ENCODE assay signal across 22 cellular contexts in genomic region chr10:103427866-103428265, GRCh38. TPM values are rescaled to one million over a fixed set of nuclear protein-coding genes. Genes with fewer than 3 reads are reported as not detected.
DNase-seq lines count a peak whose midpoint lies in the region; ATAC-seq and TF ChIP-seq lines count a peak whose summit lies in the region.
"Had no signal": no experiment of that assay in that cellular context is flagged by ENCODE, and none has a peak within 500 bp of the region (broad histone marks: within the 10 kb centered on the region; RNA-seq: fewer than 3 reads in every experiment).

No MANE protein-coding gene starts in this region.

- CTCF ChIA-PET in activated CD4-positive, alpha-beta memory T cell treated with anti-CD3 and anti-CD28 coated beads, Interleukin-2, amount 10 ng/mL, durations not matched to agents 7 days and 5 days (lab: Charles Lee): interaction anchor here (0.8 to 1.8 kb wide), 3 partner anchors 11 to 58 kb away, joined by 3 to 6 read pairs (median 6); no protein-coding TSS in a partner anchor
- CTCF ChIA-PET in activated CD4-positive, alpha-beta memory T cell treated with anti-CD3 and anti-CD28 coated beads for 36 hours (lab: Charles Lee): interaction anchor here (1.1 to 1.5 kb wide), 2 partner anchors 12 to 58 kb away, joined by 5 read pairs; no protein-coding TSS in a partner anchor

- no peaks in the 10 kb centered on the region for H3K9me3 ChIP-seq in WERI-Rb-1 (ENCODE audit: severe bottlenecking)
- no peaks in the 10 kb centered on the region for H3K9me3 ChIP-seq in gastrocnemius medialis

- peaks cover 73% of the 10 kb centered on the region for H3K36me3 Mint-ChIP-seq in activated CD4-positive, alpha-beta memory T cell treated with anti-CD3 and anti-CD28 coated beads, Interleukin-2, amount 10 ng/mL, durations not matched to agents 7 days and 5 days (ENCODE audit: low read depth)
- peaks cover 64% of the 10 kb centered on the region for H3K36me3 Mint-ChIP-seq in activated CD4-positive, alpha-beta memory T cell treated with anti-CD3 and anti-CD28 coated beads for 36 hours

- intact Hi-C loops in activated CD4-positive, alpha-beta memory T cell treated with anti-CD3 and anti-CD28 coated beads for 36 hours (cut with micrococcal nuclease): no loop called here
- intact Hi-C loops in gastrocnemius medialis (cut with DNase I; ENCODE audit: low total_unique reads): no loop called here

- TF ChIP-seq CTCF in 22Rv1 (IDR thresholded peaks at IDR 0.05) (no peak), WERI-Rb-1 (IDR thresholded peaks at IDR 0.05; ENCODE audit: low read depth, low read length) (no peak), gastrocnemius medialis (IDR thresholded peaks at IDR 0.05 in 4 of 5, conservative IDR thresholded peaks at IDR 0.05 in 1 of 5) (no peak)

- in situ Hi-C loops in gastrocnemius medialis (cut with MboI; ENCODE audit: low sequenced_read_pairs in 4 of 4): loop anchor here in 1 of 4 donors (10.0 kb wide), 1 partner anchor 57 kb away; no protein-coding TSS in a partner anchor

- no peak for DNase-seq in activated CD4-positive, alpha-beta memory T cell treated with anti-CD3 and anti-CD28 coated beads, Interleukin-2, amount 10 ng/mL, durations not matched to agents 7 days and 5 days
- DNase-seq in activated CD4-positive, alpha-beta memory T cell treated with anti-CD3 and anti-CD28 coated beads for 36 hours: no peak
- DNase-seq in WERI-Rb-1 (peak; percentile 25), gastrocnemius medialis (peak in 1 of 2 donors; percentile 65)
- DNase-seq: AML-193, DMS53, GDM1, NCI-H1105, NCI-H146, NCI-H2029, NCI-H226, NCI-H510A treated with DMSO at 0.1 percent for 48 hours, OCI-M1, Right ventricle myocardium superior had no signal

- POLR2A ChIA-PET in activated CD4-positive, alpha-beta memory T cell treated with anti-CD3 and anti-CD28 coated beads, Interleukin-2, amount 10 ng/mL, durations not matched to agents 7 days and 5 days (lab: Charles Lee): interaction anchor here (1.1 to 1.2 kb wide), 2 partner anchors 23 kb away, joined by 3 read pairs; no protein-coding TSS in a partner anchor
- POLR2A ChIA-PET in activated CD4-positive, alpha-beta memory T cell treated with anti-CD3 and anti-CD28 coated beads for 36 hours (lab: Charles Lee): no interaction called here

- H3K27me3 Mint-ChIP-seq in activated CD4-positive, alpha-beta memory T cell treated with anti-CD3 and anti-CD28 coated beads, Interleukin-2, amount 10 ng/mL, durations not matched to agents 7 days and 5 days: no peaks in the 10 kb centered on the region
- H3K27me3 Mint-ChIP-seq in activated CD4-positive, alpha-beta memory T cell treated with anti-CD3 and anti-CD28 coated beads for 36 hours: no peaks in the 10 kb centered on the region

- no peaks in the 10 kb centered on the region for H3K9me3 Mint-ChIP-seq in activated CD4-positive, alpha-beta memory T cell treated with anti-CD3 and anti-CD28 coated beads, Interleukin-2, amount 10 ng/mL, durations not matched to agents 7 days and 5 days
- no peaks in the 10 kb centered on the region for H3K9me3 Mint-ChIP-seq in activated CD4-positive, alpha-beta memory T cell treated with anti-CD3 and anti-CD28 coated beads for 36 hours

- H3K36me3 ChIP-seq in WERI-Rb-1 (peaks cover 75% of the 10 kb centered on the region), gastrocnemius medialis (peaks cover 0 to 90% of the 10 kb centered on the region in 2 donors)

- no peak for TF ChIP-seq POLR2A in gastrocnemius medialis (IDR thresholded peaks at IDR 0.05)

- H3K27me3 ChIP-seq in WERI-Rb-1 (ENCODE audit: insufficient read depth, low read depth, severe bottlenecking): no peaks in the 10 kb centered on the region
- no peaks in the 10 kb centered on the region for H3K27me3 ChIP-seq in gastrocnemius medialis

- peaks cover 60% of the 10 kb centered on the region for H3K4me1 Mint-ChIP-seq in activated CD4-positive, alpha-beta memory T cell treated with anti-CD3 and anti-CD28 coated beads, Interleukin-2, amount 10 ng/mL, durations not matched to agents 7 days and 5 days
- peaks cover 34% of the 10 kb centered on the region for H3K4me1 Mint-ChIP-seq in activated CD4-positive, alpha-beta memory T cell treated with anti-CD3 and anti-CD28 coated beads for 36 hours (ENCODE audit: low read depth)
- H3K4me1 Mint-ChIP-seq: CD14-positive monocyte had no signal

- ATAC-seq in gastrocnemius medialis: peak; percentile 70 to 85
- ATAC-seq in GM18858 (IDR thresholded peaks at IDR 0.05; ENCODE audit: unreplicated experiment): no peak
- ATAC-seq in GM18873 (IDR thresholded peaks at IDR 0.05; ENCODE audit: low FRiP score, unreplicated experiment): no peak

- H3K27ac Mint-ChIP-seq in activated CD4-positive, alpha-beta memory T cell treated with anti-CD3 and anti-CD28 coated beads, Interleukin-2, amount 10 ng/mL, durations not matched to agents 7 days and 5 days: peak overlapping the region; percentile 45
- H3K27ac Mint-ChIP-seq in activated CD4-positive, alpha-beta memory T cell treated with anti-CD3 and anti-CD28 coated beads for 36 hours: no peak overlapping the region

- H3K4me3 ChIP-seq in WERI-Rb-1 (ENCODE audit: low read depth, low read length) (no peak overlapping the region), gastrocnemius medialis (no peak overlapping the region)

- 0 out of 2 replicates have a peak overlapping the region, but pooled peaks have one; percentile 10 for H3K27ac ChIP-seq in 22Rv1
- peak overlapping the region; percentile 83 for H3K27ac ChIP-seq in WERI-Rb-1
- H3K27ac ChIP-seq in gastrocnemius medialis: peak overlapping the region in 3 of 4 donors; percentile 54 to 58 (median 55)
- H3K27ac ChIP-seq: KMS-11 had no signal

- H3K4me1 ChIP-seq in gastrocnemius medialis: peaks cover 0 to 9% of the 10 kb centered on the region in 2 donors

- H3K4me3 Mint-ChIP-seq in activated CD4-positive, alpha-beta memory T cell treated with anti-CD3 and anti-CD28 coated beads, Interleukin-2, amount 10 ng/mL, durations not matched to agents 7 days and 5 days: no peak overlapping the region
- no peak overlapping the region for H3K4me3 Mint-ChIP-seq in activated CD4-positive, alpha-beta memory T cell treated with anti-CD3 and anti-CD28 coated beads for 36 hours
- H3K4me3 Mint-ChIP-seq: CD14-positive monocyte had no signal

RNA-seq across cellular contexts. Expression of gene CALHM2, which starts 24.3 kb away (rescaled TPM):
- 100 to 1,000 TPM; 135 to 138 TPM for total RNA-seq in activated CD4-positive, alpha-beta memory T cell treated with anti-CD3 and anti-CD28 coated beads, Interleukin-2, amount 10 ng/mL, durations not matched to agents 7 days and 5 days
- 10 to 100 TPM; 21.6 to 22.5 TPM for total RNA-seq in activated CD4-positive, alpha-beta memory T cell treated with anti-CD3 and anti-CD28 coated beads for 36 hours
- total RNA-seq in gastrocnemius medialis: 10 to 100 TPM in 3 of 4 donors, 1 to 10 TPM in 1; 8.9 to 19.8 (median 16.9) TPM
- total RNA-seq: SK-MEL-5 had no signal

RNA-seq across cellular contexts. Expression of gene CALHM1, which starts 30.8 kb away (rescaled TPM):
- under 1 TPM; 0.58 to 0.73 TPM for total RNA-seq in activated CD4-positive, alpha-beta memory T cell treated with anti-CD3 and anti-CD28 coated beads, Interleukin-2, amount 10 ng/mL, durations not matched to agents 7 days and 5 days
- total RNA-seq in activated CD4-positive, alpha-beta memory T cell treated with anti-CD3 and anti-CD28 coated beads for 36 hours: not detected
- total RNA-seq in gastrocnemius medialis: not detected
- total RNA-seq: A172, H4, Right ventricle myocardium superior, SK-MEL-5 had no signal

RNA-seq across cellular contexts. Expression of gene PDCD11, which starts 31.4 kb away (rescaled TPM):
- 10 to 100 TPM; 38.9 to 39.6 TPM for total RNA-seq in activated CD4-positive, alpha-beta memory T cell treated with anti-CD3 and anti-CD28 coated beads, Interleukin-2, amount 10 ng/mL, durations not matched to agents 7 days and 5 days
- total RNA-seq in activated CD4-positive, alpha-beta memory T cell treated with anti-CD3 and anti-CD28 coated beads for 36 hours: 10 to 100 TPM; 56.4 to 56.7 TPM
- 10 to 100 TPM; 16.7 to 22.7 (median 19.5) TPM for total RNA-seq in gastrocnemius medialis

RNA-seq across cellular contexts. Expression of gene ATP5MK, which starts 31.6 kb away (rescaled TPM):
- 100 to 1,000 TPM; 299 to 315 TPM for total RNA-seq in activated CD4-positive, alpha-beta memory T cell treated with anti-CD3 and anti-CD28 coated beads, Interleukin-2, amount 10 ng/mL, durations not matched to agents 7 days and 5 days
- total RNA-seq in activated CD4-positive, alpha-beta memory T cell treated with anti-CD3 and anti-CD28 coated beads for 36 hours: 100 to 1,000 TPM; 436 to 438 TPM
- total RNA-seq in gastrocnemius medialis: 100 to 1,000 TPM; 436 to 724 (median 552) TPM

RNA-seq across cellular contexts. Expression of gene CALHM3, which starts 51.2 kb away (rescaled TPM):
- under 1 TPM; 0.48 to 0.53 TPM for total RNA-seq in activated CD4-positive, alpha-beta memory T cell treated with anti-CD3 and anti-CD28 coated beads, Interleukin-2, amount 10 ng/mL, durations not matched to agents 7 days and 5 days
- total RNA-seq in activated CD4-positive, alpha-beta memory T cell treated with anti-CD3 and anti-CD28 coated beads for 36 hours: not detected
- not detected for total RNA-seq in gastrocnemius medialis
- total RNA-seq: H4, Right ventricle myocardium superior, SK-MEL-5 had no signal

Comparison
In these comparisons a context has a peak if more than half of its experiments do, and no peak if none do; other contexts are left out.
1. RNA of gene CALHM2, which starts 24.3 kb away (total RNA-seq): 135 to 138 TPM in activated CD4-positive, alpha-beta memory T cell treated with anti-CD3 and anti-CD28 coated beads, Interleukin-2, amount 10 ng/mL, durations not matched to agents 7 days and 5 days; 21.6 to 22.5 TPM in activated CD4-positive, alpha-beta memory T cell treated with anti-CD3 and anti-CD28 coated beads for 36 hours and 8.9 to 19.8 TPM in gastrocnemius medialis; every median in the first group is over 4 times any median in the second.
2. H3K27ac ChIP-seq: peak in every context shown above with its lines; median percentile 83 in WERI-Rb-1; 55 in gastrocnemius medialis; 10 in 22Rv1.
3. ATAC-seq: peak in gastrocnemius medialis (2 of 2); none in GM18858 (single experiment) and GM18873 (single experiment).